11 cellular contexts compared by ENCODE assay signal in genomic region chr21:45846373-45847160, GRCh38.
DNase-seq lines count a peak whose midpoint lies in the region; ATAC-seq, FAIRE-seq and TF ChIP-seq lines count a peak whose summit lies in the region.
"Had no signal": no experiment of that assay in that cellular context is flagged by ENCODE, and none has a peak within 500 bp of the region (broad histone marks: within the 10 kb centered on the region; RNA-seq: fewer than 3 reads in every experiment).

No MANE protein-coding gene starts in this region.

- no peaks in the 10 kb centered on the region for H3K4me1 ChIP-seq in kidney (ENCODE audit: control insufficient read depth in 1 of 2, insufficient read depth in 1 of 2, low read depth in 1 of 2, low read length in 2 of 2)

- no peak overlapping the region for H3K27ac ChIP-seq in kidney (ENCODE audit: low read depth in 2 of 2, low read length in 2 of 2)

- DNase-seq in GM04503 (ENCODE audit: low read depth) (peak; percentile 70), cardiac fibroblast (ENCODE audit: low read depth in 2 of 2) (peak; percentile 39 to 72), left cardiac atrium (peak; percentile 47), renal cortical epithelial cell (ENCODE audit: low read depth) (peak; percentile 13), kidney (no peak), NCI-H1436 treated with DMSO at 0.1 percent for 48 hours (lab: John Stamatoyannopoulos, UW) (no peak)
- DNase-seq in activated naive CD4-positive, alpha-beta T cell treated with anti-CD3 and anti-CD28 coated beads, Interleukin-2, amount 50 U/mL, for 16 hours = no peak
- DNase-seq in activated CD4-positive, alpha-beta T cell treated with anti-CD3 and anti-CD28 coated beads for 48 hours = no peak
- DNase-seq: BE2C, NCI-H1105 treated with DMSO at 0.1 percent for 48 hours, NCI-H510A treated with DMSO at 0.1 percent for 48 hours had no signal

- intact Hi-C loops in left cardiac atrium (cut with DNase I) (no loop called here), kidney (cut with DNase I) (no loop called here)

- peak; percentile 81 to 82 for ATAC-seq in left cardiac atrium

- no peak overlapping the region for H3K9ac ChIP-seq in kidney (ENCODE audit: low read length in 2 of 2)

- no peaks in the 10 kb centered on the region for H3K9me3 ChIP-seq in kidney (ENCODE audit: control insufficient read depth in 1 of 2, low read length in 2 of 2)
- H3K9me3 ChIP-seq: BE2C had no signal

- no peaks in the 10 kb centered on the region for H3K36me3 ChIP-seq in kidney (ENCODE audit: control insufficient read depth in 1 of 2, insufficient read depth in 2 of 2, low read length in 2 of 2)
- H3K36me3 ChIP-seq: BE2C had no signal

- FAIRE-seq in kidney (lab: Jason Lieb, UNC) = no peak

- H3K4me3 ChIP-seq in cardiac fibroblast (replicated peaks in 1 of 2; ENCODE audit: low read depth in 2 of 2, low read length in 2 of 2) = no peak overlapping the region
- no peak overlapping the region for H3K4me3 ChIP-seq in kidney (ENCODE audit: low read length in 2 of 2)

- TF ChIP-seq CTCF in cardiac fibroblast (IDR thresholded peaks at IDR 0.05; ENCODE audit: low read depth, low read length) = no peak
- TF ChIP-seq CTCF in kidney (IDR thresholded peaks at IDR 0.05; ENCODE audit: borderline replicate concordance, extremely low read depth, insufficient read depth) = no peak

Comparison
In these comparisons a context has a peak if more than half of its experiments do, and no peak if none do; other contexts are left out.
1. DNase-seq: peak in GM04503 (single experiment), cardiac fibroblast (2 of 2), left cardiac atrium (single experiment) and renal cortical epithelial cell (single experiment); none in activated naive CD4-positive, alpha-beta T cell treated with anti-CD3 and anti-CD28 coated beads, Interleukin-2, amount 50 U/mL, for 16 hours (single experiment), activated CD4-positive, alpha-beta T cell treated with anti-CD3 and anti-CD28 coated beads for 48 hours (single experiment), kidney (single experiment) and NCI-H1436 treated with DMSO at 0.1 percent for 48 hours (single experiment).